Comparison of ENCODE assay signal across 11 cellular contexts in genomic region chr5:147485046-147485445, GRCh38. TPM values are rescaled to one million over a fixed set of nuclear protein-coding genes. Genes with fewer than 3 reads are reported as not detected.
DNase-seq lines count a peak whose midpoint lies in the region; ATAC-seq and TF ChIP-seq lines count a peak whose summit lies in the region.
"Had no signal": no experiment of that assay in that cellular context is flagged by ENCODE, and none has a peak within 500 bp of the region (broad histone marks: within the 10 kb centered on the region; RNA-seq: fewer than 3 reads in every experiment).

No MANE protein-coding gene starts in this region.

- H3K23ac ChIP-seq in mesendoderm (ENCODE audit: low read length), result no peak overlapping the region

- H3K4me1 ChIP-seq in Peyer's patch (peaks cover 0 to 3% (median 0%) of the 10 kb centered on the region in 4 donors), skeletal muscle satellite cell (ENCODE audit: control insufficient read depth, insufficient read depth, low read length) (peaks cover 26% of the 10 kb centered on the region), mesendoderm (ENCODE audit: control insufficient read depth, low read depth, low read length) (no peaks in the 10 kb centered on the region)

- no peaks in the 10 kb centered on the region for H3K9me3 ChIP-seq in Peyer's patch
- no peaks in the 10 kb centered on the region for H3K9me3 ChIP-seq in skeletal muscle satellite cell (replicated peaks; ENCODE audit: low read length)

- no peak for ATAC-seq in HG03139 (IDR thresholded peaks at IDR 0.05; ENCODE audit: unreplicated experiment)

- CTCF ChIA-PET in BJ (lab: Yijun Ruan, JAX), result interaction anchor here (0.6 to 5.0 kb wide), 3 partner anchors 12 to 104 kb away, joined by 3 to 26 read pairs (median 4); no protein-coding TSS in a partner anchor

- TF ChIP-seq CTCF in BJ (IDR thresholded peaks at IDR 0.05; ENCODE audit: insufficient read depth, low read depth, low read length) (no peak), Peyer's patch (IDR thresholded peaks at IDR 0.05) (no peak), fibroblast of pulmonary artery (IDR thresholded peaks at IDR 0.05; ENCODE audit: low read length, missing control alignments) (no peak)

- H4K8ac ChIP-seq in mesendoderm (ENCODE audit: low read depth, low read length), result no peak overlapping the region

- no peak overlapping the region for H3K56ac ChIP-seq in mesendoderm (ENCODE audit: low read length)

- H3K27me3 ChIP-seq in BJ (ENCODE audit: control insufficient read depth, insufficient read depth, low read length) (no peaks in the 10 kb centered on the region), Peyer's patch (no peaks in the 10 kb centered on the region), skeletal muscle satellite cell (ENCODE audit: control insufficient read depth, insufficient read depth, low read length) (no peaks in the 10 kb centered on the region), mesendoderm (ENCODE audit: insufficient read depth, low read length, poor library complexity) (no peaks in the 10 kb centered on the region)

- intact Hi-C loops in head of caudate nucleus (cut with DNase I), result no loop called here

- no CpG with 5 or more reads among the region's 6 CpGs for WGBS in mesendoderm (ENCODE audit: extremely low coverage, insufficient coverage, low lambda C conversion rate)

- no peak overlapping the region for H4K5ac ChIP-seq in mesendoderm (ENCODE audit: low read length)

- H3K4me2 ChIP-seq in skeletal muscle satellite cell (ENCODE audit: low read length) (no peak overlapping the region), mesendoderm (ENCODE audit: low read length) (no peak overlapping the region)

- no peaks in the 10 kb centered on the region for H3K79me2 ChIP-seq in mesendoderm (ENCODE audit: control insufficient read depth, insufficient read depth, low read length)

- H2AK5ac ChIP-seq in mesendoderm (ENCODE audit: low read length), result no peak overlapping the region

- POLR2A ChIA-PET in BJ (lab: Charles Lee), result no interaction called here

- no peak overlapping the region for H2BK5ac ChIP-seq in mesendoderm (ENCODE audit: low read length)

- H3K9ac ChIP-seq in skeletal muscle satellite cell (ENCODE audit: low read depth, low read length) (peak overlapping the region; percentile 3), mesendoderm (ENCODE audit: low read length) (no peak overlapping the region)

- no peak overlapping the region for H3K4ac ChIP-seq in mesendoderm (ENCODE audit: low read depth, low read length)

- H3K4me3 ChIP-seq in BJ (ENCODE audit: low read depth, low read length), result no peak overlapping the region
- H3K4me3 ChIP-seq in Peyer's patch, result no peak overlapping the region
- no peak overlapping the region for H3K4me3 ChIP-seq in fibroblast of pulmonary artery (replicated peaks; ENCODE audit: low read depth, low read length)
- H3K4me3 ChIP-seq in skeletal muscle satellite cell (ENCODE audit: low read length), result no peak overlapping the region
- no peak overlapping the region for H3K4me3 ChIP-seq in mesendoderm (ENCODE audit: low read length)

- H3K36me3 ChIP-seq in BJ (ENCODE audit: control insufficient read depth, insufficient read depth, low read length) (no peaks in the 10 kb centered on the region), Peyer's patch (no peaks in the 10 kb centered on the region), skeletal muscle satellite cell (ENCODE audit: insufficient read depth, low read length) (no peaks in the 10 kb centered on the region), mesendoderm (ENCODE audit: control insufficient read depth, insufficient read depth, low read length) (no peaks in the 10 kb centered on the region)

- no peak overlapping the region for H3K18ac ChIP-seq in mesendoderm (ENCODE audit: low read length)

- no peak for TF ChIP-seq POLR2A in Peyer's patch (IDR thresholded peaks at IDR 0.05)

- no peak overlapping the region for H2BK15ac ChIP-seq in mesendoderm (replicated peaks; ENCODE audit: low read depth)

- peak overlapping the region; percentile 6 to 68 (median 63) for H3K27ac ChIP-seq in Peyer's patch
- H3K27ac ChIP-seq in mesendoderm (ENCODE audit: low read depth, low read length), result no peak overlapping the region
- H3K27ac ChIP-seq: VCaP had no signal

- DNase-seq in BJ (ENCODE audit: low read depth) (peak; percentile 50), Peyer's patch (no peak), fibroblast of pulmonary artery (ENCODE audit: low read depth) (peak; percentile 32), mesendoderm (no peak), head of caudate nucleus (no peak), cortex of kidney (lab: John Stamatoyannopoulos, UW) (no peak)
- DNase-seq: activated T-cell treated with anti-CD3 and anti-CD28 coated beads, Interleukin-2, amount 50 U/mL, for 48 hours; NCI-H2029 had no signal

- H2BK120ac ChIP-seq in mesendoderm (ENCODE audit: low read depth, low read length), result no peak overlapping the region

- no peaks in the 10 kb centered on the region for H3K79me1 ChIP-seq in mesendoderm (ENCODE audit: low read length)

RNA-seq across cellular contexts. Expression of gene DPYSL3, which starts 24.8 kb away (rescaled TPM):
- 48.3 and 49.6 TPM in 2 replicates for polyA plus RNA-seq in BJ (2011; rRNA removed)
- polyA minus RNA-seq in BJ (2011; rRNA and poly(A)+ RNA removed), result 33.4 and 42.2 TPM in 2 replicates
- total RNA-seq in Peyer's patch, result 10 to 100 TPM in 3 of 4 donors, 1 to 10 TPM in 1; 7.4 to 42.1 (median 21.8) TPM
- 10.9 and 14.0 TPM in 2 replicates for total RNA-seq in skeletal muscle satellite cell (2012; rRNA removed)
- 55.9 TPM for polyA plus RNA-seq in mesendoderm (2013, experiment 1 of 2)
- polyA plus RNA-seq in mesendoderm (2013, experiment 2 of 2), result 57.0 TPM

Comparison
In these comparisons a context has a peak if more than half of its experiments do, and no peak if none do; other contexts are left out.
1. DNase-seq: peak in BJ (single experiment) and fibroblast of pulmonary artery (single experiment); none in Peyer's patch (0 of 3), mesendoderm (single experiment), head of caudate nucleus (0 of 42) and cortex of kidney (single experiment).